Comparison of ENCODE assay signal across 24 cellular contexts in genomic region chr20:42906120-42906519, GRCh38.
DNase-seq lines count a peak whose midpoint lies in the region; ATAC-seq and TF ChIP-seq lines count a peak whose summit lies in the region.
"Had no signal": no experiment of that assay in that cellular context is flagged by ENCODE, and none has a peak within 500 bp of the region (broad histone marks: within the 10 kb centered on the region; RNA-seq: fewer than 3 reads in every experiment).

No MANE protein-coding gene starts in this region.

- H3K9me3 ChIP-seq in left ventricle myocardium inferior (replicated peaks), result no peaks in the 10 kb centered on the region
- H3K9me3 ChIP-seq in Karpas-422 (ENCODE audit: low read length), result no peaks in the 10 kb centered on the region; the same call in 1 of the 2 replicates
- no peaks in the 10 kb centered on the region for H3K9me3 ChIP-seq in RWPE2 (ENCODE audit: severe bottlenecking)
- peaks cover 12% of the 10 kb centered on the region for H3K9me3 ChIP-seq in endodermal cell (ENCODE audit: control insufficient read depth, low read length)
- H3K9me3 ChIP-seq: BE2C, BLaER1 had no signal

- H3K4me3 ChIP-seq in left ventricle myocardium inferior (no peak overlapping the region), Karpas-422 (ENCODE audit: low read length) (no peak overlapping the region), RWPE2 (ENCODE audit: severe bottlenecking) (no peak overlapping the region), endodermal cell (ENCODE audit: low read length) (no peak overlapping the region)
- H3K4me3 ChIP-seq: BLaER1, GM12878 had no signal

- H3K79me2 ChIP-seq in Karpas-422 (ENCODE audit: low read length), result peaks cover 22% of the 10 kb centered on the region; the same call in 1 of the 2 replicates

- H3K4me2 ChIP-seq in Karpas-422 (ENCODE audit: low read depth, low read length, poor library complexity, severe bottlenecking), result no peak overlapping the region
- H3K4me2 ChIP-seq: BLaER1 had no signal

- H3K27me3 ChIP-seq in left ventricle myocardium inferior (ENCODE audit: low read depth) (peaks cover 3% of the 10 kb centered on the region), Karpas-422 (ENCODE audit: low read length) (no peaks in the 10 kb centered on the region), RWPE2 (ENCODE audit: insufficient read depth, poor library complexity, severe bottlenecking) (peaks cover 13% of the 10 kb centered on the region), endodermal cell (ENCODE audit: control insufficient read depth, insufficient read depth, low read length, poor library complexity, severe bottlenecking) (no peaks in the 10 kb centered on the region)
- H3K27me3 ChIP-seq: BE2C, BLaER1 had no signal

- H3K36me3 ChIP-seq in left ventricle myocardium inferior, result no peaks in the 10 kb centered on the region
- H3K36me3 ChIP-seq in Karpas-422 (ENCODE audit: insufficient read depth, low read length), result peaks cover 10% of the 10 kb centered on the region; the same call in 1 of the 2 replicates
- no peaks in the 10 kb centered on the region for H3K36me3 ChIP-seq in RWPE2 (ENCODE audit: low read depth)
- no peaks in the 10 kb centered on the region for H3K36me3 ChIP-seq in endodermal cell (ENCODE audit: control insufficient read depth, insufficient read depth, low read length)
- H3K36me3 ChIP-seq: BE2C, BLaER1 had no signal

- H3K4me1 ChIP-seq in left ventricle myocardium inferior (peaks cover 9% of the 10 kb centered on the region), Karpas-422 (ENCODE audit: low read length) (peaks cover 86% of the 10 kb centered on the region), RWPE2 (ENCODE audit: insufficient read depth, poor library complexity, severe bottlenecking) (no peaks in the 10 kb centered on the region), endodermal cell (ENCODE audit: control insufficient read depth, insufficient read depth, low read length) (no peaks in the 10 kb centered on the region)
- H3K4me1 ChIP-seq: BE2C had no signal

- H3K36me3 Mint-ChIP-seq in endodermal cell (ENCODE audit: low read depth), result no peaks in the 10 kb centered on the region
- H3K36me3 Mint-ChIP-seq: CD14-positive monocyte; CD4-positive, alpha-beta memory T cell; CD4-positive, CD25-positive, alpha-beta regulatory T cell; CD8-positive, alpha-beta memory T cell had no signal

- H3K27ac Mint-ChIP-seq in endodermal cell, result no peak overlapping the region
- H3K27ac Mint-ChIP-seq: CD14-positive monocyte; CD4-positive, alpha-beta memory T cell; CD8-positive, alpha-beta memory T cell had no signal

- WGBS in endodermal cell (ENCODE audit: insufficient coverage in 1 of 2, insufficient read length in 1 of 2), 2 experiments, result 86 to 89% methylated on average over 9 to 10 of the region's 10 CpGs

- H3K9me3 Mint-ChIP-seq in endodermal cell, result peaks cover 6% of the 10 kb centered on the region

- H2AFZ ChIP-seq in Karpas-422 (ENCODE audit: low read length), result no peak overlapping the region

- peak overlapping the region; percentile 37; the same call in 1 of the 2 replicates for H3K9ac ChIP-seq in Karpas-422 (ENCODE audit: low read length)
- no peak overlapping the region for H3K9ac ChIP-seq in endodermal cell (ENCODE audit: extremely low read depth, low read length, poor library complexity, severe bottlenecking)
- H3K9ac ChIP-seq: BLaER1 had no signal

- intact Hi-C loops in left ventricle myocardium inferior (cut with micrococcal nuclease) (no loop called here), cardiac septum (cut with DNase I) (no loop called here)

- no peaks in the 10 kb centered on the region for H4K20me1 ChIP-seq in Karpas-422 (ENCODE audit: insufficient read depth, low read depth, low read length)
- H4K20me1 ChIP-seq: BLaER1 had no signal

- no peak overlapping the region for H3K27ac ChIP-seq in left ventricle myocardium inferior (replicated peaks)
- peak overlapping the region; percentile 94 for H3K27ac ChIP-seq in Karpas-422 (ENCODE audit: low read length)
- H3K27ac ChIP-seq in RWPE2 (ENCODE audit: poor library complexity, severe bottlenecking), result no peak overlapping the region
- H3K27ac ChIP-seq in endodermal cell (ENCODE audit: low read depth, low read length), result no peak overlapping the region
- H3K27ac ChIP-seq: BLaER1 had no signal

- H3K9me2 ChIP-seq in Karpas-422 (replicated peaks; ENCODE audit: insufficient read depth, low read length), result no peaks in the 10 kb centered on the region

- peaks cover 8% of the 10 kb centered on the region for H3K4me1 Mint-ChIP-seq in endodermal cell
- H3K4me1 Mint-ChIP-seq: CD14-positive monocyte; CD4-positive, alpha-beta memory T cell; CD4-positive, CD25-positive, alpha-beta regulatory T cell; CD8-positive, alpha-beta memory T cell had no signal

- no peak for ATAC-seq in RWPE2 (ENCODE audit: low read depth)
- ATAC-seq in HG03196 (IDR thresholded peaks at IDR 0.05; ENCODE audit: unreplicated experiment), result no peak
- ATAC-seq: GM12878 had no signal

- H3K4me3 Mint-ChIP-seq in endodermal cell, result no peak overlapping the region
- H3K4me3 Mint-ChIP-seq: CD14-positive monocyte; CD4-positive, alpha-beta memory T cell; CD8-positive, alpha-beta memory T cell had no signal

- peaks cover 2% of the 10 kb centered on the region for H3K27me3 Mint-ChIP-seq in endodermal cell (ENCODE audit: insufficient read depth)
- H3K27me3 Mint-ChIP-seq: CD4-positive, alpha-beta memory T cell; CD4-positive, CD25-positive, alpha-beta regulatory T cell; CD8-positive, alpha-beta memory T cell had no signal

- DNase-seq in left ventricle myocardium inferior (peak; percentile 31), cardiac septum (ENCODE audit: low spot score) (no peak), Karpas-422 (no peak), RWPE2 (ENCODE audit: low spot score) (peak; percentile 61), endodermal cell (no peak)
- DNase-seq: 8988T; ACHN; BE2C; C1 segment of cervical spinal cord; CD4-positive, alpha-beta memory T cell; CD4-positive, CD25-positive, alpha-beta regulatory T cell; CD8-positive, alpha-beta memory T cell; COR-L47; DMS 273 treated with DMSO at 0.1 percent for 48 hours; DMS153; DMS53; DMS79; DND-41; EL; GDM1 had no signal

- TF ChIP-seq CTCF in left ventricle myocardium inferior (IDR thresholded peaks at IDR 0.05; ENCODE audit: borderline replicate concordance), result no peak
- no peak for TF ChIP-seq CTCF in RWPE2 (IDR thresholded peaks at IDR 0.05; ENCODE audit: poor library complexity, severe bottlenecking)
- no peak for TF ChIP-seq CTCF in endodermal cell (conservative IDR thresholded peaks at IDR 0.05)

Comparison
In these comparisons a context has a peak if more than half of its experiments do, and no peak if none do; other contexts are left out.
1. DNase-seq: peak in left ventricle myocardium inferior (single experiment) and RWPE2 (single experiment); none in cardiac septum (single experiment), Karpas-422 (single experiment) and endodermal cell (single experiment).